In the genomic region with DNA sequence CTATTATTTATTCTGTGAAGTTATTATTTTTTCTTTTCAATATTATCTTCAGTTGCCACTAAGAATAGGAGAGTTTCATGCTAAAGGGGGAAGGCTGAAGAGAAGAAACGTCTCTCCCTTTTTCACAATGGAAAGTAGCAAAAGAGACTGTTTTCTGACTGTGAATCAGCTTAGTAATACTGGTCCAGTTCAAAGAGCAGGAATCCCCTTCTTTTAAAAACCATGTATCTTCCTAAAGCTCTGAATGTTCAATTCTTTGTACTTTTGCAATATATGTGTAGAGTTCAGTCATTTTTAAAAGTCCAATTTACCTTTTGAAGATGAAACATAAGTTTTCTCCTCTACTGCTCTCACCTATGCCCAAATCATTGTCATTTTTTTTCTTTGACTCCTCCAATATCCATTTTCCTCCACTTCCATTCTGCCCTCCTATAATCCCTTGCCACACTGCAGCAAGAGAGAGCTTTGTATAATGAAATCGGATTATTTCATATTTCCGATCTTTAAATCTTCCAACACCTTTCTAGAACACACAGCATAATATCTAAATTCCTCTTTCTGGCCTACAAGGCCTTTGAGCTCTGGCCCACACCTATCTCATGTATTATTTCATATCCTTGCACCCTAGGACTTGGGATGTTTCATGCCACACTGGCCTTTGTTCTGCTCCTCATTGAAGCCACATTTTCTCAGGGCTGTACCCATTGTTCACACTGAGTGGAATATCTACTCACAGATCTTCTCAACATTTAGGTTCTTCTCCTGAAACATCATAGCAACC, we compare ENCODE assay signal across 1 cellular context.
TF ChIP-seq lines count a peak whose summit lies in the region.

No MANE protein-coding gene starts in this region.

TF ChIP-seq in WTC11, 78 proteins besides CTCF, POLR2A, EP300 and RAD21 (continued from another document):
- TF ChIP-seq, protein P1, sequence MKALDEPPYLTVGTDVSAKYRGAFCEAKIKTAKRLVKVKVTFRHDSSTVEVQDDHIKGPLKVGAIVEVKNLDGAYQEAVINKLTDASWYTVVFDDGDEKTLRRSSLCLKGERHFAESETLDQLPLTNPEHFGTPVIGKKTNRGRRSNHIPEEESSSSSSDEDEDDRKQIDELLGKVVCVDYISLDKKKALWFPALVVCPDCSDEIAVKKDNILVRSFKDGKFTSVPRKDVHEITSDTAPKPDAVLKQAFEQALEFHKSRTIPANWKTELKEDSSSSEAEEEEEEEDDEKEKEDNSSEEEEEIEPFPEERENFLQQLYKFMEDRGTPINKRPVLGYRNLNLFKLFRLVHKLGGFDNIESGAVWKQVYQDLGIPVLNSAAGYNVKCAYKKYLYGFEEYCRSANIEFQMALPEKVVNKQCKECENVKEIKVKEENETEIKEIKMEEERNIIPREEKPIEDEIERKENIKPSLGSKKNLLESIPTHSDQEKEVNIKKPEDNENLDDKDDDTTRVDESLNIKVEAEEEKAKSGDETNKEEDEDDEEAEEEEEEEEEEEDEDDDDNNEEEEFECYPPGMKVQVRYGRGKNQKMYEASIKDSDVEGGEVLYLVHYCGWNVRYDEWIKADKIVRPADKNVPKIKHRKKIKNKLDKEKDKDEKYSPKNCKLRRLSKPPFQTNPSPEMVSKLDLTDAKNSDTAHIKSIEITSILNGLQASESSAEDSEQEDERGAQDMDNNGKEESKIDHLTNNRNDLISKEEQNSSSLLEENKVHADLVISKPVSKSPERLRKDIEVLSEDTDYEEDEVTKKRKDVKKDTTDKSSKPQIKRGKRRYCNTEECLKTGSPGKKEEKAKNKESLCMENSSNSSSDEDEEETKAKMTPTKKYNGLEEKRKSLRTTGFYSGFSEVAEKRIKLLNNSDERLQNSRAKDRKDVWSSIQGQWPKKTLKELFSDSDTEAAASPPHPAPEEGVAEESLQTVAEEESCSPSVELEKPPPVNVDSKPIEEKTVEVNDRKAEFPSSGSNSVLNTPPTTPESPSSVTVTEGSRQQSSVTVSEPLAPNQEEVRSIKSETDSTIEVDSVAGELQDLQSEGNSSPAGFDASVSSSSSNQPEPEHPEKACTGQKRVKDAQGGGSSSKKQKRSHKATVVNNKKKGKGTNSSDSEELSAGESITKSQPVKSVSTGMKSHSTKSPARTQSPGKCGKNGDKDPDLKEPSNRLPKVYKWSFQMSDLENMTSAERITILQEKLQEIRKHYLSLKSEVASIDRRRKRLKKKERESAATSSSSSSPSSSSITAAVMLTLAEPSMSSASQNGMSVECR (CRISPR knock-in tag; IDR thresholded peaks at IDR 0.05; ENCODE audit: borderline replicate concordance): no peak
- TF ChIP-seq, protein P2, sequence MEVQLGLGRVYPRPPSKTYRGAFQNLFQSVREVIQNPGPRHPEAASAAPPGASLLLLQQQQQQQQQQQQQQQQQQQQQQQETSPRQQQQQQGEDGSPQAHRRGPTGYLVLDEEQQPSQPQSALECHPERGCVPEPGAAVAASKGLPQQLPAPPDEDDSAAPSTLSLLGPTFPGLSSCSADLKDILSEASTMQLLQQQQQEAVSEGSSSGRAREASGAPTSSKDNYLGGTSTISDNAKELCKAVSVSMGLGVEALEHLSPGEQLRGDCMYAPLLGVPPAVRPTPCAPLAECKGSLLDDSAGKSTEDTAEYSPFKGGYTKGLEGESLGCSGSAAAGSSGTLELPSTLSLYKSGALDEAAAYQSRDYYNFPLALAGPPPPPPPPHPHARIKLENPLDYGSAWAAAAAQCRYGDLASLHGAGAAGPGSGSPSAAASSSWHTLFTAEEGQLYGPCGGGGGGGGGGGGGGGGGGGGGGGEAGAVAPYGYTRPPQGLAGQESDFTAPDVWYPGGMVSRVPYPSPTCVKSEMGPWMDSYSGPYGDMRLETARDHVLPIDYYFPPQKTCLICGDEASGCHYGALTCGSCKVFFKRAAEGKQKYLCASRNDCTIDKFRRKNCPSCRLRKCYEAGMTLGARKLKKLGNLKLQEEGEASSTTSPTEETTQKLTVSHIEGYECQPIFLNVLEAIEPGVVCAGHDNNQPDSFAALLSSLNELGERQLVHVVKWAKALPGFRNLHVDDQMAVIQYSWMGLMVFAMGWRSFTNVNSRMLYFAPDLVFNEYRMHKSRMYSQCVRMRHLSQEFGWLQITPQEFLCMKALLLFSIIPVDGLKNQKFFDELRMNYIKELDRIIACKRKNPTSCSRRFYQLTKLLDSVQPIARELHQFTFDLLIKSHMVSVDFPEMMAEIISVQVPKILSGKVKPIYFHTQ (CRISPR knock-in tag; IDR thresholded peaks at IDR 0.05): no peak
- TF ChIP-seq HMGA2 (CRISPR knock-in tag; IDR thresholded peaks at IDR 0.05): no peak
- no peak for TF ChIP-seq GABPB1 (CRISPR knock-in tag; IDR thresholded peaks at IDR 0.05)
TF ChIP-seq in WTC11: peak in this region for 0.
